17 cellular contexts compared by ENCODE assay signal in the genomic region with DNA sequence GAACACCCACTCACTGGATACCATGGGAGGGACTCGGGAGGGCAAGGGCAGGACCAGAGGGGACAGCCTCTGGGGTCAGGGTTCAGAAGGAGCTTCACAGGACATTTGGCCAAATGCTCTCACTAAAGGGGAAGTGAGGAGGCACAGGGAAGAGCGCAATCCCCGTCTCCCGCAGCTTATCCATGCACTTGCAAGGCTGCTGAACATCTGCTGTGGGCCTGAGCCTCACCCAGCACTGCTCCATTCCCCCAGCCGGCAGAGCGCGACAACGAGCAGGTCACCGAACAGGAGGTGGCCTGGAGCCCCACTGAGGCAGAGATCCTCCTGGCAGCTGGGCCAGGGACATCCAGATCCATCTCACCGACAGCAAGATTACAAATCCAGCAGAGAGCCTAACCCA. TPM values are rescaled to one million over a fixed set of nuclear protein-coding genes. Genes with fewer than 3 reads are reported as not detected.
"Had no signal": no experiment of that assay in that cellular context is flagged by ENCODE, and none has a peak within 500 bp of the region (broad histone marks: within the 10 kb centered on the region; RNA-seq: fewer than 3 reads in every experiment).

No MANE protein-coding gene starts in this region.

- H3K27me3 Mint-ChIP-seq: activated CD4-positive, alpha-beta memory T cell treated with anti-CD3 and anti-CD28 coated beads for 36 hours had no signal

- H3K27me3 ChIP-seq: cardiac muscle cell, gastroesophageal sphincter, pancreas, SJSA1, transverse colon had no signal

- H3K4me3 Mint-ChIP-seq: activated CD4-positive, alpha-beta memory T cell treated with anti-CD3 and anti-CD28 coated beads for 36 hours; activated naive CD4-positive, alpha-beta T cell treated with anti-CD3 and anti-CD28 coated beads for 36 hours; activated T-helper 1 cell treated with anti-CD3 and anti-CD28 coated beads, Interleukin-12 subunit alpha, Interleukin-12 subunit beta, Interleukin-2, Interleukin-4 antibody, amounts not matched to agents 30 ng/mL and 10 ng/mL and 1 ng/mL, durations not matched to agents 14 hours and 24 hours and 36 hours; T-helper 2 cell treated with Interferon-gamma antibody and Interleukin-4, amounts not matched to agents 5 μg/mL and 100 μg/mL, for 36 hours had no signal

- H3K9me3 ChIP-seq: gastroesophageal sphincter, pancreas, SJSA1, transverse colon had no signal

- DNase-seq: activated CD4-positive, alpha-beta memory T cell treated with anti-CD3 and anti-CD28 coated beads for 36 hours; activated naive CD4-positive, alpha-beta T cell treated with anti-CD3 and anti-CD28 coated beads for 36 hours; cortex of kidney; effector memory CD4-positive, alpha-beta T cell; hypothalamus; mesenchymal stem cell; retina; SW 1271; transverse colon had no signal

- H3K4me3 ChIP-seq: cardiac muscle cell, gastroesophageal sphincter, pancreas, SJSA1, skin epidermis, transverse colon had no signal

- H3K9me3 Mint-ChIP-seq: activated CD4-positive, alpha-beta memory T cell treated with anti-CD3 and anti-CD28 coated beads for 36 hours; activated naive CD4-positive, alpha-beta T cell treated with anti-CD3 and anti-CD28 coated beads for 36 hours; activated T-helper 1 cell treated with anti-CD3 and anti-CD28 coated beads, Interleukin-12 subunit alpha, Interleukin-12 subunit beta, Interleukin-2, Interleukin-4 antibody, amounts not matched to agents 30 ng/mL and 10 ng/mL and 1 ng/mL, durations not matched to agents 14 hours and 24 hours and 36 hours; T-helper 2 cell treated with Interferon-gamma antibody and Interleukin-4, amounts not matched to agents 5 μg/mL and 100 μg/mL, for 36 hours had no signal

- H3K27ac Mint-ChIP-seq: activated CD4-positive, alpha-beta memory T cell treated with anti-CD3 and anti-CD28 coated beads for 36 hours; activated naive CD4-positive, alpha-beta T cell treated with anti-CD3 and anti-CD28 coated beads for 36 hours; activated T-helper 1 cell treated with anti-CD3 and anti-CD28 coated beads, Interleukin-12 subunit alpha, Interleukin-12 subunit beta, Interleukin-2, Interleukin-4 antibody, amounts not matched to agents 30 ng/mL and 10 ng/mL and 1 ng/mL, durations not matched to agents 14 hours and 24 hours and 36 hours; T-helper 2 cell treated with Interferon-gamma antibody and Interleukin-4, amounts not matched to agents 5 μg/mL and 100 μg/mL, for 36 hours had no signal

- H3K27ac ChIP-seq: cardiac muscle cell, epithelial cell of prostate, SJSA1, transverse colon had no signal

- FAIRE-seq: pancreas had no signal

RNA-seq across cellular contexts. Expression of gene CTXN1, which starts 56.2 kb away (rescaled TPM):
- total RNA-seq: SJSA1 had no signal
